In genomic region chr3:58463181-58463941, GRCh38 we compare ENCODE assay signal across 8 cellular contexts. TPM values are rescaled to one million over a fixed set of nuclear protein-coding genes. Genes with fewer than 3 reads are reported as not detected.
DNase-seq lines count a peak whose midpoint lies in the region; ATAC-seq and TF ChIP-seq lines count a peak whose summit lies in the region.

No MANE protein-coding gene starts in this region.

- 0 out of 2 replicates have a peak overlapping the region, but pooled peaks have one; percentile 9 for H3K4me3 ChIP-seq in GM23338

- H3K9me2 ChIP-seq in GM23338 (ENCODE audit: insufficient read depth) = no peaks in the 10 kb centered on the region

- ATAC-seq in GM23338 (peak; percentile 97), left ventricle myocardium superior (peak; percentile 93)

- no peaks in the 10 kb centered on the region for H3K79me2 ChIP-seq in GM23338 (replicated peaks; ENCODE audit: insufficient read depth)

- H3K27me3 ChIP-seq in GM23338 (ENCODE audit: insufficient read depth) = no peaks in the 10 kb centered on the region

- H3K4me2 ChIP-seq in GM23338 = peak overlapping the region; percentile 34

- H3K4me1 ChIP-seq in GM23338 (ENCODE audit: insufficient read depth) = peaks cover 9% of the 10 kb centered on the region

- H3K27ac ChIP-seq in GM23338 (ENCODE audit: low read depth) = peak overlapping the region; percentile 70; the same call in 1 of the 2 replicates

- no peaks in the 10 kb centered on the region for H3K36me3 Mint-ChIP-seq in GM23338 (ENCODE audit: low read depth)
- no peaks in the 10 kb centered on the region for H3K36me3 Mint-ChIP-seq in T-helper 1 cell treated with Interleukin-12 subunit alpha and Interleukin-12 subunit beta and Interleukin-4 antibody, amounts not matched to agents 30 μg/mL and 1 μg/mL, for 36 hours (ENCODE audit: low read depth)

- H3K36me3 ChIP-seq in GM23338 (ENCODE audit: insufficient read depth) = no peaks in the 10 kb centered on the region

- intact Hi-C loops in left ventricle myocardium superior (cut with micrococcal nuclease) = no loop called here

- peaks cover 12% of the 10 kb centered on the region for H3K4me1 Mint-ChIP-seq in GM23338
- H3K4me1 Mint-ChIP-seq in T-helper 1 cell treated with Interleukin-12 subunit alpha and Interleukin-12 subunit beta and Interleukin-4 antibody, amounts not matched to agents 30 μg/mL and 1 μg/mL, for 36 hours (ENCODE audit: low read depth) = peaks cover 18% of the 10 kb centered on the region

- H3K4me3 Mint-ChIP-seq in GM23338 = peak overlapping the region; percentile 49; the same call in 2 of the 3 replicates
- H3K4me3 Mint-ChIP-seq in T-helper 1 cell treated with Interleukin-12 subunit alpha and Interleukin-12 subunit beta and Interleukin-4 antibody, amounts not matched to agents 30 μg/mL and 1 μg/mL, for 36 hours = no peak overlapping the region

- H3K27ac Mint-ChIP-seq in GM23338 = peak overlapping the region; percentile 93
- H3K27ac Mint-ChIP-seq in T-helper 1 cell treated with Interleukin-12 subunit alpha and Interleukin-12 subunit beta and Interleukin-4 antibody, amounts not matched to agents 30 μg/mL and 1 μg/mL, for 36 hours = peak overlapping the region; percentile 31

- peak; percentile 75 for DNase-seq in ELF-1 (ENCODE audit: low read depth, low spot score)
- peak; percentile 88 for DNase-seq in GM23338 (ENCODE audit: low spot score)
- peak; percentile 83 for DNase-seq in M059J (ENCODE audit: low read depth)
- peak; percentile 79 for DNase-seq in amniotic epithelial cell (ENCODE audit: low read depth)
- DNase-seq in left ventricle myocardium superior = peak; percentile 75
- peak; percentile 65 for DNase-seq in retina
- DNase-seq in NCI-H2029 treated with DMSO at 0.1 percent for 48 hours (lab: John Stamatoyannopoulos, UW) = no peak

- peaks cover 6% of the 10 kb centered on the region for H3K27me3 Mint-ChIP-seq in GM23338 (ENCODE audit: insufficient read depth, low read depth, poor library complexity)
- H3K27me3 Mint-ChIP-seq in T-helper 1 cell treated with Interleukin-12 subunit alpha and Interleukin-12 subunit beta and Interleukin-4 antibody, amounts not matched to agents 30 μg/mL and 1 μg/mL, for 36 hours (ENCODE audit: low read depth) = no peaks in the 10 kb centered on the region

- H2AFZ ChIP-seq in GM23338 = peak overlapping the region; percentile 84

- peak; percentile 89 to 93 for TF ChIP-seq CTCF in GM23338 (conservative IDR thresholded peaks at IDR 0.05; ENCODE audit: low read depth in 2 of 2)

- H3F3A ChIP-seq in GM23338 (replicated peaks; ENCODE audit: low read depth) = no peaks in the 10 kb centered on the region

- no peaks in the 10 kb centered on the region for H4K20me1 ChIP-seq in GM23338 (replicated peaks; ENCODE audit: insufficient read depth)

- H3K9me3 Mint-ChIP-seq in GM23338 = no peaks in the 10 kb centered on the region
- H3K9me3 Mint-ChIP-seq in T-helper 1 cell treated with Interleukin-12 subunit alpha and Interleukin-12 subunit beta and Interleukin-4 antibody, amounts not matched to agents 30 μg/mL and 1 μg/mL, for 36 hours = no peaks in the 10 kb centered on the region

TF ChIP-seq in GM23338, 12 proteins besides CTCF, POLR2A, EP300 and RAD21 (continues in another document):
- TF ChIP-seq ZNF114 (CRISPR knock-in tag; IDR thresholded peaks at IDR 0.05) (no peak), EZH2 (IDR thresholded peaks at IDR 0.05; ENCODE audit: low read depth, unreplicated experiment) (no peak), JUNB (IDR thresholded peaks at IDR 0.05; ENCODE audit: unreplicated experiment) (no peak)
- TF ChIP-seq, protein P1, sequence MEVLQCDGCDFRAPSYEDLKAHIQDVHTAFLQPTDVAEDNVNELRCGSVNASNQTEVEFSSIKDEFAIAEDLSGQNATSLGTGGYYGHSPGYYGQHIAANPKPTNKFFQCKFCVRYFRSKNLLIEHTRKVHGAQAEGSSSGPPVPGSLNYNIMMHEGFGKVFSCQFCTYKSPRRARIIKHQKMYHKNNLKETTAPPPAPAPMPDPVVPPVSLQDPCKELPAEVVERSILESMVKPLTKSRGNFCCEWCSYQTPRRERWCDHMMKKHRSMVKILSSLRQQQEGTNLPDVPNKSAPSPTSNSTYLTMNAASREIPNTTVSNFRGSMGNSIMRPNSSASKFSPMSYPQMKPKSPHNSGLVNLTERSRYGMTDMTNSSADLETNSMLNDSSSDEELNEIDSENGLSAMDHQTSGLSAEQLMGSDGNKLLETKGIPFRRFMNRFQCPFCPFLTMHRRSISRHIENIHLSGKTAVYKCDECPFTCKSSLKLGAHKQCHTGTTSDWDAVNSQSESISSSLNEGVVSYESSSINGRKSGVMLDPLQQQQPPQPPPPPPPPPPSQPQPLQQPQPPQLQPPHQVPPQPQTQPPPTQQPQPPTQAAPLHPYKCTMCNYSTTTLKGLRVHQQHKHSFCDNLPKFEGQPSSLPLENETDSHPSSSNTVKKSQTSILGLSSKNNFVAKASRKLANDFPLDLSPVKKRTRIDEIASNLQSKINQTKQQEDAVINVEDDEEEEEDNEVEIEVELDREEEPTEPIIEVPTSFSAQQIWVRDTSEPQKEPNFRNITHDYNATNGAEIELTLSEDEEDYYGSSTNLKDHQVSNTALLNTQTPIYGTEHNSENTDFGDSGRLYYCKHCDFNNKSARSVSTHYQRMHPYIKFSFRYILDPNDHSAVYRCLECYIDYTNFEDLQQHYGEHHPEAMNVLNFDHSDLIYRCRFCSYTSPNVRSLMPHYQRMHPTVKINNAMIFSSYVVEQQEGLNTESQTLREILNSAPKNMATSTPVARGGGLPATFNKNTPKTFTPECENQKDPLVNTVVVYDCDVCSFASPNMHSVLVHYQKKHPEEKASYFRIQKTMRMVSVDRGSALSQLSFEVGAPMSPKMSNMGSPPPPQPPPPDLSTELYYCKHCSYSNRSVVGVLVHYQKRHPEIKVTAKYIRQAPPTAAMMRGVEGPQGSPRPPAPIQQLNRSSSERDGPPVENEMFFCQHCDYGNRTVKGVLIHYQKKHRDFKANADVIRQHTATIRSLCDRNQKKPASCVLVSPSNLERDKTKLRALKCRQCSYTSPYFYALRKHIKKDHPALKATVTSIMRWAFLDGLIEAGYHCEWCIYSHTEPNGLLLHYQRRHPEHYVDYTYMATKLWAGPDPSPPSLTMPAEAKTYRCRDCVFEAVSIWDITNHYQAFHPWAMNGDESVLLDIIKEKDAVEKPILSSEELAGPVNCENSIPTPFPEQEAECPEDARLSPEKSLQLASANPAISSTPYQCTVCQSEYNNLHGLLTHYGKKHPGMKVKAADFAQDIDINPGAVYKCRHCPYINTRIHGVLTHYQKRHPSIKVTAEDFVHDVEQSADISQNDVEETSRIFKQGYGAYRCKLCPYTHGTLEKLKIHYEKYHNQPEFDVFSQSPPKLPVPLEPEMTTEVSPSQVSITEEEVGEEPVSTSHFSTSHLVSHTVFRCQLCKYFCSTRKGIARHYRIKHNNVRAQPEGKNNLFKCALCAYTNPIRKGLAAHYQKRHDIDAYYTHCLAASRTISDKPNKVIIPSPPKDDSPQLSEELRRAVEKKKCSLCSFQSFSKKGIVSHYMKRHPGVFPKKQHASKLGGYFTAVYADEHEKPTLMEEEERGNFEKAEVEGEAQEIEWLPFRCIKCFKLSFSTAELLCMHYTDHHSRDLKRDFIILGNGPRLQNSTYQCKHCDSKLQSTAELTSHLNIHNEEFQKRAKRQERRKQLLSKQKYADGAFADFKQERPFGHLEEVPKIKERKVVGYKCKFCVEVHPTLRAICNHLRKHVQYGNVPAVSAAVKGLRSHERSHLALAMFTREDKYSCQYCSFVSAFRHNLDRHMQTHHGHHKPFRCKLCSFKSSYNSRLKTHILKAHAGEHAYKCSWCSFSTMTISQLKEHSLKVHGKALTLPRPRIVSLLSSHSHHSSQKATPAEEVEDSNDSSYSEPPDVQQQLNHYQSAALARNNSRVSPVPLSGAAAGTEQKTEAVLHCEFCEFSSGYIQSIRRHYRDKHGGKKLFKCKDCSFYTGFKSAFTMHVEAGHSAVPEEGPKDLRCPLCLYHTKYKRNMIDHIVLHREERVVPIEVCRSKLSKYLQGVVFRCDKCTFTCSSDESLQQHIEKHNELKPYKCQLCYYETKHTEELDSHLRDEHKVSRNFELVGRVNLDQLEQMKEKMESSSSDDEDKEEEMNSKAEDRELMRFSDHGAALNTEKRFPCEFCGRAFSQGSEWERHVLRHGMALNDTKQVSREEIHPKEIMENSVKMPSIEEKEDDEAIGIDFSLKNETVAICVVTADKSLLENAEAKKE (CRISPR knock-in tag; IDR thresholded peaks at IDR 0.05) = no peak
- TF ChIP-seq, protein P2, sequence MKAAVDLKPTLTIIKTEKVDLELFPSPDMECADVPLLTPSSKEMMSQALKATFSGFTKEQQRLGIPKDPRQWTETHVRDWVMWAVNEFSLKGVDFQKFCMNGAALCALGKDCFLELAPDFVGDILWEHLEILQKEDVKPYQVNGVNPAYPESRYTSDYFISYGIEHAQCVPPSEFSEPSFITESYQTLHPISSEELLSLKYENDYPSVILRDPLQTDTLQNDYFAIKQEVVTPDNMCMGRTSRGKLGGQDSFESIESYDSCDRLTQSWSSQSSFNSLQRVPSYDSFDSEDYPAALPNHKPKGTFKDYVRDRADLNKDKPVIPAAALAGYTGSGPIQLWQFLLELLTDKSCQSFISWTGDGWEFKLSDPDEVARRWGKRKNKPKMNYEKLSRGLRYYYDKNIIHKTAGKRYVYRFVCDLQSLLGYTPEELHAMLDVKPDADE (IDR thresholded peaks at IDR 0.05) = no peak

RNA-seq across cellular contexts. Expression of gene KCTD6, which starts 28.5 kb away (rescaled TPM):
- 22.8 and 28.3 TPM in 2 replicates for total RNA-seq in GM23338 (2014; rRNA removed; shearing (Covaris generic))
- 27.0 and 34.6 TPM in 2 replicates for polyA plus RNA-seq in GM23338 (2016; fragmentation: Nextera tagmentation; extraction: Ambion mirVana)
- 5.7 and 11.6 TPM in 2 replicates for total RNA-seq in M059J (2014; rRNA removed; shearing (Covaris generic))
- total RNA-seq in left ventricle myocardium superior = 8.5 TPM

RNA-seq across cellular contexts. Expression of gene PDHB, which starts 29.7 kb away (rescaled TPM):
- 153 and 222 TPM in 2 replicates for total RNA-seq in GM23338 (2014; rRNA removed; shearing (Covaris generic))
- 161 and 172 TPM in 2 replicates for polyA plus RNA-seq in GM23338 (2016; fragmentation: Nextera tagmentation; extraction: Ambion mirVana)
- total RNA-seq in M059J (2014; rRNA removed; shearing (Covaris generic)) = 172 and 254 TPM in 2 replicates
- 225 TPM for total RNA-seq in left ventricle myocardium superior
